In genomic region chr10:28592953-28593352, GRCh38 we compare ENCODE assay signal across 13 cellular contexts.
DNase-seq lines count a peak whose midpoint lies in the region; ATAC-seq and TF ChIP-seq lines count a peak whose summit lies in the region.
"Had no signal": no experiment of that assay in that cellular context is flagged by ENCODE, and none has a peak within 500 bp of the region (broad histone marks: within the 10 kb centered on the region; RNA-seq: fewer than 3 reads in every experiment).

No MANE protein-coding gene starts in this region.

- no peaks in the 10 kb centered on the region for H3K27me3 Mint-ChIP-seq in activated CD4-positive, alpha-beta T cell treated with anti-CD3 and anti-CD28 coated beads, Interleukin-2, amount 10 ng/mL, durations not matched to agents 24 days and 14 days
- H3K27me3 Mint-ChIP-seq: naive B cell had no signal

- no peak for DNase-seq in activated CD4-positive, alpha-beta T cell treated with anti-CD3 and anti-CD28 coated beads, Interleukin-2, amount 10 ng/mL, durations not matched to agents 24 days and 14 days
- no peak for DNase-seq in activated CD4-positive, alpha-beta T cell treated with anti-CD3 and anti-CD28 coated beads for 1 hour
- DNase-seq in PC-9: peak in 1 of 2 experiments; percentile 74
- DNase-seq in epithelial cell of prostate (ENCODE audit: low read depth, low spot score): peak; percentile 24
- DNase-seq in gastrocnemius medialis: no peak
- no peak for DNase-seq in stimulated activated naive CD4-positive, alpha-beta T cell treated with Interleukin-2 at 50 U/mL for 16 hours (lab: John Stamatoyannopoulos, UW)
- DNase-seq in NK-92 treated with Interleukin-12 subunit alpha and Interleukin-12 subunit beta, amount 100 ng/mL, for 24 hours (lab: John Stamatoyannopoulos, UW): no peak
- DNase-seq: BE2C, cortex of kidney, KBM-7, naive B cell had no signal

- no peak for TF ChIP-seq CTCF in PC-9 (conservative IDR thresholded peaks at IDR 0.05)
- TF ChIP-seq CTCF in gastrocnemius medialis (IDR thresholded peaks at IDR 0.05 in 4 of 5, conservative IDR thresholded peaks at IDR 0.05 in 1 of 5): no peak

- BruUV-seq in PC-9 (replicated peaks; lab: Mats Ljungman, UMichigan): no TSS peak

- peak overlapping the region; percentile 49 for H3K4me3 Mint-ChIP-seq in activated CD4-positive, alpha-beta T cell treated with anti-CD3 and anti-CD28 coated beads, Interleukin-2, amount 10 ng/mL, durations not matched to agents 24 days and 14 days
- H3K4me3 Mint-ChIP-seq: T-helper 1 cell treated with Interleukin-12 subunit alpha and Interleukin-12 subunit beta and Interleukin-4 antibody, amounts not matched to agents 30 μg/mL and 1 μg/mL, for 36 hours had no signal

- CTCF ChIA-PET in PC-9 (lab: Charles Lee): no interaction called here

- H3K9me3 ChIP-seq in PC-9 (ENCODE audit: insufficient read depth, low read depth) (no peaks in the 10 kb centered on the region), gastrocnemius medialis (no peaks in the 10 kb centered on the region)
- H3K9me3 ChIP-seq: BE2C had no signal

- H3K4me2 ChIP-seq in PC-9: peak overlapping the region; percentile 13; the same call in 1 of the 2 replicates

- H3F3A ChIP-seq in PC-9 (ENCODE audit: insufficient read depth, low read depth): peaks cover 18% of the 10 kb centered on the region

- in situ Hi-C loops in gastrocnemius medialis (cut with MboI; ENCODE audit: low sequenced_read_pairs in 4 of 4): loop anchor here in 3 of 4 donors (25.0 kb wide), 1 partner anchor 156 kb away; no protein-coding TSS in a partner anchor

- ATAC-seq in gastrocnemius medialis (peak; percentile 89 to 92), GM19324 (IDR thresholded peaks at IDR 0.05; ENCODE audit: low FRiP score, unreplicated experiment) (no peak)

- H2AFZ ChIP-seq in PC-9: no peak overlapping the region

- intact Hi-C loops in activated CD4-positive, alpha-beta T cell treated with anti-CD3 and anti-CD28 coated beads, Interleukin-2, amount 10 ng/mL, durations not matched to agents 24 days and 14 days (cut with micrococcal nuclease): loop anchor here (5.0 kb wide), 1 partner anchor 61 kb away; the partner anchor contains the start of gene WAC
- intact Hi-C loops in PC-9 (cut with micrococcal nuclease; ENCODE audit: unreplicated experiment) (no loop called here), gastrocnemius medialis (cut with DNase I; ENCODE audit: low total_unique reads) (no loop called here)

- no peaks in the 10 kb centered on the region for H3K9me2 ChIP-seq in PC-9 (ENCODE audit: insufficient read depth)

- peaks cover 20% of the 10 kb centered on the region; the same call in 1 of the 2 replicates for H3K36me3 ChIP-seq in PC-9 (ENCODE audit: low read depth)
- H3K36me3 ChIP-seq in gastrocnemius medialis: peaks cover 0 to 14% of the 10 kb centered on the region in 2 donors

- H3K27ac ChIP-seq in PC-9 (peak overlapping the region; percentile 51), epithelial cell of prostate (peak overlapping the region; percentile 36), gastrocnemius medialis (peak overlapping the region; percentile 10 to 66 (median 41))

- no peak for TF ChIP-seq POLR2A in gastrocnemius medialis (IDR thresholded peaks at IDR 0.05)

- H3K79me2 ChIP-seq in PC-9 (ENCODE audit: low read depth): peaks cover 78% of the 10 kb centered on the region

- H3K4me3 ChIP-seq in PC-9 (no peak overlapping the region), gastrocnemius medialis (no peak overlapping the region)

- POLR2A ChIA-PET in PC-9 (lab: Charles Lee; ENCODE audit: unreplicated experiment): interaction anchor here (0.7 kb wide), 1 partner anchor 1439 kb away, joined by 10 read pairs; the partner anchor contains the start of gene YME1L1

- H3K27ac Mint-ChIP-seq in activated CD4-positive, alpha-beta T cell treated with anti-CD3 and anti-CD28 coated beads, Interleukin-2, amount 10 ng/mL, durations not matched to agents 24 days and 14 days: peak overlapping the region; percentile 79
- H3K27ac Mint-ChIP-seq: T-helper 1 cell treated with Interleukin-12 subunit alpha and Interleukin-12 subunit beta and Interleukin-4 antibody, amounts not matched to agents 30 μg/mL and 1 μg/mL, for 36 hours had no signal

- H3K4me1 ChIP-seq in PC-9 (replicated peaks; ENCODE audit: insufficient read depth) (peaks cover 13% of the 10 kb centered on the region), gastrocnemius medialis (peaks cover 22 to 27% of the 10 kb centered on the region in 2 donors)

- no peaks in the 10 kb centered on the region for H3K27me3 ChIP-seq in PC-9 (ENCODE audit: insufficient read depth, low read depth)
- no peaks in the 10 kb centered on the region for H3K27me3 ChIP-seq in gastrocnemius medialis
- H3K27me3 ChIP-seq: BE2C had no signal

- peaks cover 58% of the 10 kb centered on the region for H3K36me3 Mint-ChIP-seq in activated CD4-positive, alpha-beta T cell treated with anti-CD3 and anti-CD28 coated beads, Interleukin-2, amount 10 ng/mL, durations not matched to agents 24 days and 14 days (ENCODE audit: low read depth)

- peaks cover 34% of the 10 kb centered on the region for H3K4me1 Mint-ChIP-seq in activated CD4-positive, alpha-beta T cell treated with anti-CD3 and anti-CD28 coated beads, Interleukin-2, amount 10 ng/mL, durations not matched to agents 24 days and 14 days

- no peaks in the 10 kb centered on the region for H3K9me3 Mint-ChIP-seq in activated CD4-positive, alpha-beta T cell treated with anti-CD3 and anti-CD28 coated beads, Interleukin-2, amount 10 ng/mL, durations not matched to agents 24 days and 14 days
- H3K9me3 Mint-ChIP-seq: naive B cell; T-helper 1 cell treated with Interleukin-12 subunit alpha and Interleukin-12 subunit beta and Interleukin-4 antibody, amounts not matched to agents 30 μg/mL and 1 μg/mL, for 36 hours had no signal

- H4K20me1 ChIP-seq in PC-9 (ENCODE audit: insufficient read depth): peaks cover 63% of the 10 kb centered on the region
